In genomic region chr3:159260049-159260662, GRCh38 we compare ENCODE assay signal across 9 cellular contexts.
DNase-seq lines count a peak whose midpoint lies in the region; ATAC-seq and TF ChIP-seq lines count a peak whose summit lies in the region.
"Had no signal": no experiment of that assay in that cellular context is flagged by ENCODE, and none has a peak within 500 bp of the region (broad histone marks: within the 10 kb centered on the region; RNA-seq: fewer than 3 reads in every experiment).

No MANE protein-coding gene starts in this region.

- H3K27ac ChIP-seq in Karpas-422 (ENCODE audit: low read length) (no peak overlapping the region), RWPE2 (ENCODE audit: poor library complexity, severe bottlenecking) (no peak overlapping the region), lung (ENCODE audit: low read depth in 1 of 2, low read length in 1 of 2) (no peak overlapping the region)
- H3K27ac ChIP-seq: skin epidermis had no signal

- H3K27me3 ChIP-seq in Karpas-422 (ENCODE audit: low read length) (no peaks in the 10 kb centered on the region), RWPE2 (ENCODE audit: insufficient read depth, poor library complexity, severe bottlenecking) (no peaks in the 10 kb centered on the region), lung (ENCODE audit: control insufficient read depth, insufficient read depth) (no peaks in the 10 kb centered on the region)

- H3K36me3 ChIP-seq in Karpas-422 (ENCODE audit: insufficient read depth, low read length) (no peaks in the 10 kb centered on the region), RWPE2 (ENCODE audit: low read depth) (no peaks in the 10 kb centered on the region), lung (ENCODE audit: control insufficient read depth in 2 of 2, insufficient read depth in 2 of 2, low read length in 2 of 2) (no peaks in the 10 kb centered on the region)

- DNase-seq in COLO668 (lab: John Stamatoyannopoulos, UW; ENCODE audit: unreplicated experiment): peak; percentile 37
- peak; percentile 81 for DNase-seq in Karpas-422
- no peak for DNase-seq in RWPE2 (ENCODE audit: low spot score)
- DNase-seq in dedifferentiated amniotic fluid mesenchymal stem cell (ENCODE audit: extremely low spot score): peak; percentile 81
- peak; percentile 61 for DNase-seq in lung (ENCODE audit: low spot score)
- peak; percentile 50 for DNase-seq in ureter (ENCODE audit: low spot score)

- WGBS in lung, 2 donors: 25 to 29% methylated on average over 5 of the region's 5 CpGs

- no peaks in the 10 kb centered on the region for H3K79me2 ChIP-seq in Karpas-422 (ENCODE audit: low read length)

- no peak overlapping the region for H3K9ac ChIP-seq in Karpas-422 (ENCODE audit: low read length)

- H3K9me3 ChIP-seq in Karpas-422 (ENCODE audit: low read length) (no peaks in the 10 kb centered on the region), RWPE2 (ENCODE audit: severe bottlenecking) (no peaks in the 10 kb centered on the region), lung (ENCODE audit: control insufficient read depth in 2 of 2, insufficient read depth in 1 of 2, low read length in 1 of 2) (no peaks in the 10 kb centered on the region)

- ATAC-seq in GM19043 (IDR thresholded peaks at IDR 0.05; ENCODE audit: low read depth, unreplicated experiment): peak; percentile 58
- peak; percentile 49; the same call in 2 of the 3 replicates for ATAC-seq in RWPE2 (ENCODE audit: low read depth)
- peak; percentile 65 for ATAC-seq in lung (ENCODE audit: insufficient read depth, low FRiP score)
- no peak for ATAC-seq in HG02981 (IDR thresholded peaks at IDR 0.05; ENCODE audit: unreplicated experiment)

- TF ChIP-seq CTCF in RWPE2 (IDR thresholded peaks at IDR 0.05; ENCODE audit: poor library complexity, severe bottlenecking): peak; percentile 83
- peak; percentile 54 for TF ChIP-seq CTCF in lung (IDR thresholded peaks at IDR 0.05; ENCODE audit: control extremely low read depth, extremely low read depth)

- H4K20me1 ChIP-seq in Karpas-422 (ENCODE audit: insufficient read depth, low read depth, low read length): no peaks in the 10 kb centered on the region

- H3K4me3 ChIP-seq in Karpas-422 (ENCODE audit: low read length) (no peak overlapping the region), RWPE2 (ENCODE audit: severe bottlenecking) (no peak overlapping the region), lung (no peak overlapping the region)
- H3K4me3 ChIP-seq: skin epidermis had no signal

- H3K9me2 ChIP-seq in Karpas-422 (replicated peaks; ENCODE audit: insufficient read depth, low read length): no peaks in the 10 kb centered on the region

- no peaks in the 10 kb centered on the region for H3K4me1 ChIP-seq in Karpas-422 (ENCODE audit: low read length)
- no peaks in the 10 kb centered on the region for H3K4me1 ChIP-seq in RWPE2 (ENCODE audit: insufficient read depth, poor library complexity, severe bottlenecking)
- H3K4me1 ChIP-seq in lung (ENCODE audit: control insufficient read depth in 2 of 2, insufficient read depth in 2 of 2, low read length in 2 of 2): no peaks in the 10 kb centered on the region

- H3K4me2 ChIP-seq in Karpas-422 (ENCODE audit: low read depth, low read length, poor library complexity, severe bottlenecking): no peak overlapping the region

- H2AFZ ChIP-seq in Karpas-422 (ENCODE audit: low read length): no peak overlapping the region
